ENCODE assay signal across 8 cellular contexts in genomic region chr6:12844284-12845223, GRCh38.
DNase-seq lines count a peak whose midpoint lies in the region; ATAC-seq and TF ChIP-seq lines count a peak whose summit lies in the region.

No MANE protein-coding gene starts in this region.

- TF ChIP-seq CTCF in activated CD8-positive, alpha-beta T cell treated with anti-CD3 and anti-CD28 coated beads for 36 hours (IDR thresholded peaks at IDR 0.05), result peak; percentile 45
- TF ChIP-seq CTCF in chondrocyte (IDR thresholded peaks at IDR 0.05) (peak; percentile 79), osteocyte (IDR thresholded peaks at IDR 0.05) (peak; percentile 64)

- CTCF ChIA-PET in activated CD8-positive, alpha-beta T cell treated with anti-CD3 and anti-CD28 coated beads for 36 hours (lab: Charles Lee), result interaction anchor here (0.6 kb wide), 1 partner anchor 54 kb away, joined by 3 read pairs; no protein-coding TSS in a partner anchor
- CTCF ChIA-PET in activated CD8-positive, alpha-beta T cell treated with anti-CD3 and anti-CD28 coated beads, Interleukin-2, amount 10 ng/mL, durations not matched to agents 7 days and 5 days (lab: Charles Lee), result interaction anchor here (0.7 kb wide), 1 partner anchor 26 kb away, joined by 3 read pairs; no protein-coding TSS in a partner anchor

- no peak for ATAC-seq in activated CD8-positive, alpha-beta T cell treated with anti-CD3 and anti-CD28 coated beads for 36 hours
- no peak for ATAC-seq in activated CD8-positive, alpha-beta T cell treated with anti-CD3 and anti-CD28 coated beads, Interleukin-2, amount 10 ng/mL, durations not matched to agents 7 days and 5 days
- ATAC-seq in GM18520 (IDR thresholded peaks at IDR 0.05; ENCODE audit: unreplicated experiment), result no peak
- no peak for ATAC-seq in GM21447 (IDR thresholded peaks at IDR 0.05; ENCODE audit: unreplicated experiment)

- POLR2A ChIA-PET in activated CD8-positive, alpha-beta T cell treated with anti-CD3 and anti-CD28 coated beads for 36 hours (lab: Charles Lee), result no interaction called here
- POLR2A ChIA-PET in activated CD8-positive, alpha-beta T cell treated with anti-CD3 and anti-CD28 coated beads, Interleukin-2, amount 10 ng/mL, durations not matched to agents 7 days and 5 days (lab: Charles Lee), result no interaction called here

- H3K4me1 Mint-ChIP-seq in activated CD8-positive, alpha-beta T cell treated with anti-CD3 and anti-CD28 coated beads for 36 hours (ENCODE audit: low read depth), result no peaks in the 10 kb centered on the region
- H3K4me1 Mint-ChIP-seq in activated CD8-positive, alpha-beta T cell treated with anti-CD3 and anti-CD28 coated beads, Interleukin-2, amount 10 ng/mL, durations not matched to agents 7 days and 5 days (ENCODE audit: low read depth), result no peaks in the 10 kb centered on the region
- H3K4me1 Mint-ChIP-seq in chondrocyte (ENCODE audit: low read depth), result no peaks in the 10 kb centered on the region
- H3K4me1 Mint-ChIP-seq in osteocyte (ENCODE audit: unreplicated experiment), result no peaks in the 10 kb centered on the region

- H3K27me3 Mint-ChIP-seq in activated CD8-positive, alpha-beta T cell treated with anti-CD3 and anti-CD28 coated beads for 36 hours, result peaks cover 3% of the 10 kb centered on the region
- H3K27me3 Mint-ChIP-seq in activated CD8-positive, alpha-beta T cell treated with anti-CD3 and anti-CD28 coated beads, Interleukin-2, amount 10 ng/mL, durations not matched to agents 7 days and 5 days (ENCODE audit: low read depth), result peaks cover 3% of the 10 kb centered on the region
- H3K27me3 Mint-ChIP-seq in chondrocyte (ENCODE audit: low read depth) (peaks cover 5% of the 10 kb centered on the region), osteocyte (ENCODE audit: unreplicated experiment) (peaks cover 4% of the 10 kb centered on the region)

- H3K36me3 Mint-ChIP-seq in activated CD8-positive, alpha-beta T cell treated with anti-CD3 and anti-CD28 coated beads for 36 hours (ENCODE audit: low read depth), result no peaks in the 10 kb centered on the region
- H3K36me3 Mint-ChIP-seq in activated CD8-positive, alpha-beta T cell treated with anti-CD3 and anti-CD28 coated beads, Interleukin-2, amount 10 ng/mL, durations not matched to agents 7 days and 5 days (ENCODE audit: low read depth), result no peaks in the 10 kb centered on the region
- H3K36me3 Mint-ChIP-seq in chondrocyte (ENCODE audit: low read depth) (no peaks in the 10 kb centered on the region), osteocyte (ENCODE audit: unreplicated experiment) (no peaks in the 10 kb centered on the region)

- DNase-seq in activated CD8-positive, alpha-beta T cell treated with anti-CD3 and anti-CD28 coated beads for 36 hours, result no peak
- no peak for DNase-seq in activated CD8-positive, alpha-beta T cell treated with anti-CD3 and anti-CD28 coated beads, Interleukin-2, amount 10 ng/mL, durations not matched to agents 7 days and 5 days
- DNase-seq in NCI-H460 (ENCODE audit: extremely low read depth, low read depth) (peak; percentile 15), chondrocyte (ENCODE audit: low spot score) (no peak), osteocyte (ENCODE audit: extremely low spot score, unreplicated experiment) (no peak)
- no peak for DNase-seq in activated CD4-positive, alpha-beta T cell treated with anti-CD3 and anti-CD28 coated beads for 1 hour

- H3K9me3 Mint-ChIP-seq in activated CD8-positive, alpha-beta T cell treated with anti-CD3 and anti-CD28 coated beads for 36 hours, result no peaks in the 10 kb centered on the region
- no peaks in the 10 kb centered on the region for H3K9me3 Mint-ChIP-seq in activated CD8-positive, alpha-beta T cell treated with anti-CD3 and anti-CD28 coated beads, Interleukin-2, amount 10 ng/mL, durations not matched to agents 7 days and 5 days (ENCODE audit: insufficient read depth)
- H3K9me3 Mint-ChIP-seq in chondrocyte (ENCODE audit: low read depth) (no peaks in the 10 kb centered on the region), osteocyte (ENCODE audit: unreplicated experiment) (no peaks in the 10 kb centered on the region)

- intact Hi-C loops in activated CD8-positive, alpha-beta T cell treated with anti-CD3 and anti-CD28 coated beads for 36 hours (cut with micrococcal nuclease), result no loop called here

- H3K4me3 Mint-ChIP-seq in activated CD8-positive, alpha-beta T cell treated with anti-CD3 and anti-CD28 coated beads for 36 hours, result no peak overlapping the region
- no peak overlapping the region for H3K4me3 Mint-ChIP-seq in activated CD8-positive, alpha-beta T cell treated with anti-CD3 and anti-CD28 coated beads, Interleukin-2, amount 10 ng/mL, durations not matched to agents 7 days and 5 days
- no peak overlapping the region for H3K4me3 Mint-ChIP-seq in chondrocyte (ENCODE audit: unreplicated experiment)
- no peak overlapping the region for H3K4me3 Mint-ChIP-seq in osteocyte (ENCODE audit: unreplicated experiment)

- no peak overlapping the region for H3K27ac Mint-ChIP-seq in activated CD8-positive, alpha-beta T cell treated with anti-CD3 and anti-CD28 coated beads for 36 hours
- no peak overlapping the region for H3K27ac Mint-ChIP-seq in activated CD8-positive, alpha-beta T cell treated with anti-CD3 and anti-CD28 coated beads, Interleukin-2, amount 10 ng/mL, durations not matched to agents 7 days and 5 days
- H3K27ac Mint-ChIP-seq in chondrocyte (ENCODE audit: unreplicated experiment) (no peak overlapping the region), osteocyte (ENCODE audit: unreplicated experiment) (no peak overlapping the region)
